Comparison of ENCODE assay signal across 15 cellular contexts in genomic region chr15:50652671-50653070, GRCh38. TPM values are rescaled to one million over a fixed set of nuclear protein-coding genes. Genes with fewer than 3 reads are reported as not detected.
A peak's percentile ranks its signal among the peaks of the same experiment; 100 is the strongest.
DNase-seq lines count a peak whose midpoint lies in the region; ATAC-seq and TF ChIP-seq lines count a peak whose summit lies in the region.
"Had no signal": no experiment of that assay in that cellular context is flagged by ENCODE, and none has a peak within 500 bp of the region (broad histone marks: within the 10 kb centered on the region; RNA-seq: fewer than 3 reads in every experiment).

No MANE protein-coding gene starts in this region.

- peaks cover 3% of the 10 kb centered on the region for H3K36me3 Mint-ChIP-seq in activated naive CD8-positive, alpha-beta T cell
- peaks cover 41% of the 10 kb centered on the region for H3K36me3 Mint-ChIP-seq in activated naive CD8-positive, alpha-beta T cell treated with anti-CD3 and anti-CD28 coated beads for 36 hours
- H3K36me3 Mint-ChIP-seq in chondrocyte (ENCODE audit: low read depth) (peaks cover 33% of the 10 kb centered on the region), memory B cell (peaks cover 33% of the 10 kb centered on the region)

- no peaks in the 10 kb centered on the region for H3K27me3 Mint-ChIP-seq in activated naive CD8-positive, alpha-beta T cell
- no peaks in the 10 kb centered on the region for H3K27me3 Mint-ChIP-seq in activated naive CD8-positive, alpha-beta T cell treated with anti-CD3 and anti-CD28 coated beads for 36 hours
- H3K27me3 Mint-ChIP-seq in chondrocyte (ENCODE audit: low read depth) (no peaks in the 10 kb centered on the region), memory B cell (no peaks in the 10 kb centered on the region)

- H3K9me3 Mint-ChIP-seq in activated naive CD8-positive, alpha-beta T cell (ENCODE audit: low read depth) = no peaks in the 10 kb centered on the region
- H3K9me3 Mint-ChIP-seq in activated naive CD8-positive, alpha-beta T cell treated with anti-CD3 and anti-CD28 coated beads for 36 hours = no peaks in the 10 kb centered on the region
- no peaks in the 10 kb centered on the region for H3K9me3 Mint-ChIP-seq in chondrocyte (ENCODE audit: low read depth)
- no peaks in the 10 kb centered on the region for H3K9me3 Mint-ChIP-seq in memory B cell

- no peak for TF ChIP-seq CTCF in chondrocyte (IDR thresholded peaks at IDR 0.05)

- ATAC-seq in memory B cell (ENCODE audit: low read depth) (no peak), HG03108 (IDR thresholded peaks at IDR 0.05; ENCODE audit: unreplicated experiment) (no peak), HG02571 (IDR thresholded peaks at IDR 0.05; ENCODE audit: unreplicated experiment) (no peak)
- ATAC-seq: A549, K562 had no signal

- peak overlapping the region; percentile 50 for H3K27ac Mint-ChIP-seq in activated naive CD8-positive, alpha-beta T cell
- H3K27ac Mint-ChIP-seq in activated naive CD8-positive, alpha-beta T cell treated with anti-CD3 and anti-CD28 coated beads for 36 hours = no peak overlapping the region
- H3K27ac Mint-ChIP-seq in chondrocyte (ENCODE audit: unreplicated experiment) = peak overlapping the region; percentile 23
- H3K27ac Mint-ChIP-seq in memory B cell = peak overlapping the region; percentile 53

- no peak for DNase-seq in activated naive CD8-positive, alpha-beta T cell treated with anti-CD3 and anti-CD28 coated beads for 36 hours
- DNase-seq in chondrocyte (ENCODE audit: low spot score) (no peak), memory B cell (ENCODE audit: low spot score in 2 of 2) (no peak)
- DNase-seq in activated CD4-positive, CD25-positive, alpha-beta regulatory T cell treated with anti-CD3 and anti-CD28 coated beads, Interleukin-2, amount 50 U/mL, for 72 hours = no peak
- DNase-seq: NCI-H1436 treated with DMSO at 0.1 percent for 48 hours, NCI-H2081, NCI-H2227 treated with DMSO at 0.1 percent for 48 hours, NCI-H526, OCI-M1, RPMI8226 had no signal

- H3K4me3 Mint-ChIP-seq in activated naive CD8-positive, alpha-beta T cell = no peak overlapping the region
- H3K4me3 Mint-ChIP-seq in activated naive CD8-positive, alpha-beta T cell treated with anti-CD3 and anti-CD28 coated beads for 36 hours = no peak overlapping the region
- H3K4me3 Mint-ChIP-seq in chondrocyte (ENCODE audit: unreplicated experiment) = no peak overlapping the region
- H3K4me3 Mint-ChIP-seq in memory B cell = no peak overlapping the region

- H3K4me1 Mint-ChIP-seq in activated naive CD8-positive, alpha-beta T cell (ENCODE audit: low read depth) = peaks cover 8% of the 10 kb centered on the region
- peaks cover 18% of the 10 kb centered on the region for H3K4me1 Mint-ChIP-seq in activated naive CD8-positive, alpha-beta T cell treated with anti-CD3 and anti-CD28 coated beads for 36 hours
- no peaks in the 10 kb centered on the region for H3K4me1 Mint-ChIP-seq in chondrocyte (ENCODE audit: low read depth)
- peaks cover 2% of the 10 kb centered on the region for H3K4me1 Mint-ChIP-seq in memory B cell

RNA-seq across cellular contexts. Expression of gene TRPM7, which starts 33.9 kb away (rescaled TPM):
- 10 to 100 TPM; 45.4 to 45.8 TPM for total RNA-seq in activated naive CD8-positive, alpha-beta T cell treated with anti-CD3 and anti-CD28 coated beads for 36 hours
- total RNA-seq in chondrocyte = 34.5 to 41.6 TPM (median 35.8 TPM) in 3 replicates
